In genomic region chr15:65791335-65792129, GRCh38 we compare ENCODE assay signal across 8 cellular contexts. TPM values are rescaled to one million over a fixed set of nuclear protein-coding genes. Genes with fewer than 3 reads are reported as not detected.
DNase-seq lines count a peak whose midpoint lies in the region; ATAC-seq and TF ChIP-seq lines count a peak whose summit lies in the region.

No MANE protein-coding gene starts in this region.

- no peaks in the 10 kb centered on the region for H3K27me3 Mint-ChIP-seq in stimulated activated naive CD8-positive, alpha-beta T cell treated with anti-CD3 and anti-CD28 coated beads, Interleukin-15, Interleukin-2, amounts not matched to agents 100 ng/mL and 50 ng/mL, for 24 hours

- H3K9me3 Mint-ChIP-seq in stimulated activated naive CD8-positive, alpha-beta T cell treated with anti-CD3 and anti-CD28 coated beads, Interleukin-15, Interleukin-2, amounts not matched to agents 100 ng/mL and 50 ng/mL, for 24 hours, result no peaks in the 10 kb centered on the region

- H3K27ac ChIP-seq in BLaER1, result peak overlapping the region; percentile 77

- H3K27ac Mint-ChIP-seq in stimulated activated naive CD8-positive, alpha-beta T cell treated with anti-CD3 and anti-CD28 coated beads, Interleukin-15, Interleukin-2, amounts not matched to agents 100 ng/mL and 50 ng/mL, for 24 hours, result peak overlapping the region; percentile 72

- H3K36me3 ChIP-seq in BLaER1 (no peaks in the 10 kb centered on the region), mucosa of stomach (ENCODE audit: control insufficient read depth, insufficient read depth, low read length) (no peaks in the 10 kb centered on the region)

- H3K4me1 ChIP-seq in BLaER1 (peaks cover 49% of the 10 kb centered on the region), mucosa of stomach (ENCODE audit: control insufficient read depth, insufficient read depth, low read length) (peaks cover 12% of the 10 kb centered on the region)

- H3K9ac ChIP-seq in BLaER1 (peak overlapping the region; percentile 89), mucosa of stomach (ENCODE audit: low read length) (peak overlapping the region; percentile 85)

- H3K4me1 Mint-ChIP-seq in stimulated activated naive CD8-positive, alpha-beta T cell treated with anti-CD3 and anti-CD28 coated beads, Interleukin-15, Interleukin-2, amounts not matched to agents 100 ng/mL and 50 ng/mL, for 24 hours (ENCODE audit: low read depth), result peaks cover 72% of the 10 kb centered on the region

- H3K27me3 ChIP-seq in BLaER1 (no peaks in the 10 kb centered on the region), mucosa of stomach (ENCODE audit: control insufficient read depth, insufficient read depth, low read length) (no peaks in the 10 kb centered on the region)

- peak overlapping the region; percentile 88 for H3K4me2 ChIP-seq in BLaER1

- no peak for TF ChIP-seq CTCF in epithelial cell of proximal tubule (conservative IDR thresholded peaks at IDR 0.05; ENCODE audit: low read depth, low read length)

- peak overlapping the region; percentile 89 for H3K4me3 Mint-ChIP-seq in stimulated activated naive CD8-positive, alpha-beta T cell treated with anti-CD3 and anti-CD28 coated beads, Interleukin-15, Interleukin-2, amounts not matched to agents 100 ng/mL and 50 ng/mL, for 24 hours

- peaks cover 12% of the 10 kb centered on the region for H3K36me3 Mint-ChIP-seq in stimulated activated naive CD8-positive, alpha-beta T cell treated with anti-CD3 and anti-CD28 coated beads, Interleukin-15, Interleukin-2, amounts not matched to agents 100 ng/mL and 50 ng/mL, for 24 hours (ENCODE audit: low read depth)

- peak; percentile 55 for DNase-seq in NCI-H345 (lab: John Stamatoyannopoulos, UW)
- peak; percentile 33 for DNase-seq in activated T-cell treated with anti-CD3 and anti-CD28 coated beads for 4 hours
- no peak for DNase-seq in epithelial cell of proximal tubule (ENCODE audit: low read depth)

- H4K20me1 ChIP-seq in BLaER1, result peaks cover 39% of the 10 kb centered on the region

- H3K9me3 ChIP-seq in BLaER1 (no peaks in the 10 kb centered on the region), mucosa of stomach (ENCODE audit: control insufficient read depth, low read length) (no peaks in the 10 kb centered on the region)

- ATAC-seq in GM21619 (IDR thresholded peaks at IDR 0.05; ENCODE audit: unreplicated experiment) (peak; percentile 25), HG03460 (IDR thresholded peaks at IDR 0.05; ENCODE audit: unreplicated experiment) (no peak)

- H3K4me3 ChIP-seq in BLaER1, result peak overlapping the region; percentile 89
- peak overlapping the region; percentile 89 for H3K4me3 ChIP-seq in epithelial cell of proximal tubule (ENCODE audit: low read depth, low read length)
- peak overlapping the region; percentile 83 for H3K4me3 ChIP-seq in mucosa of stomach (ENCODE audit: low read length)

RNA-seq across cellular contexts. Expression of gene DENND4A, which starts 0.6 kb away (rescaled TPM):
- total RNA-seq in epithelial cell of proximal tubule, result 5.2 and 9.9 TPM in 2 replicates
